Comparison of ENCODE assay signal across 22 cellular contexts in the genomic region with DNA sequence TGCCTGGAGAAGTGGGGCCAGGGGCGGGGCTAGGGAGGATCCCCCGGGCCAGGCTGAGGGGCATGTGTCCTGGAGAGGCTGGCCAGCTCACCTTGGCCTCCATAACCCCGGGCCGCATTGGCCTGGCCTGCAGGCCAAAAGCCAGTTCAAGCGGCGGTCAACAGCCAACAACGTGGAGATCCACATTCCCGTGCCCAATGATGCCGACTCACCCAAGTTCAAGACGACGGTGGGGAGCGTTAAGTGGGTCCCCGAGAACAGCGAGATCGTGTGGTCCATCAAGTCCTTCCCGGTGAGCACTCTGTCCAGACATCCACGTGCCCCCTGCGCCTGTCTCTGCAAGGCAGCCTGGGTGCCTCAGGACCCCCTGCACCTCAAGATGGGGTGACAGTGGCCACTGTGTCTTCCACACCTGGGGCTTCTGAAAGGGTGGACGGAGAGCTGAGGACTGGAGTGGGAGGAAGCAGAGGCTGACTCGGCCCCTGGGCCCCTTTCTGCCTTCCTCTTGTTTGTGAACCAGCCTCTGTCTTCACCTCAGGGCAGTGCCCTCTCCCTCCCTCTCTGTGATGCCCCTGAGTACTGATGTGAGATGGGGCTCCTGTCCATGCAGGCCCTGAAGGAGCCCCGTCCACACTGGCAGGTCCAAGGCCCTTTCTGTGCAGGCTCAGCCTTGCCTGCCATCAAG. TPM values are rescaled to one million over a fixed set of nuclear protein-coding genes. Genes with fewer than 3 reads are reported as not detected.
DNase-seq lines count a peak whose midpoint lies in the region; ATAC-seq and TF ChIP-seq lines count a peak whose summit lies in the region.
"Had no signal": no experiment of that assay in that cellular context is flagged by ENCODE, and none has a peak within 500 bp of the region (broad histone marks: within the 10 kb centered on the region; RNA-seq: fewer than 3 reads in every experiment).

No MANE protein-coding gene starts in this region.

- no peak overlapping the region for H3K4me3 Mint-ChIP-seq in activated CD4-positive, alpha-beta memory T cell treated with anti-CD3 and anti-CD28 coated beads for 36 hours
- no peak overlapping the region for H3K4me3 Mint-ChIP-seq in activated CD4-positive, alpha-beta memory T cell treated with anti-CD3 and anti-CD28 coated beads, Interleukin-2, amount 10 ng/mL, durations not matched to agents 7 days and 5 days
- no peak overlapping the region for H3K4me3 Mint-ChIP-seq in activated T-helper 1 cell treated with anti-CD3 and anti-CD28 coated beads, Interleukin-12 subunit alpha, Interleukin-12 subunit beta, Interleukin-2, Interleukin-4 antibody, amounts not matched to agents 30 ng/mL and 10 ng/mL and 1 ng/mL, durations not matched to agents 14 hours and 24 hours and 36 hours
- H3K4me3 Mint-ChIP-seq: CD8-positive, alpha-beta T cell had no signal

- H3K4me2 ChIP-seq in osteoblast (ENCODE audit: insufficient read depth, low read length) = no peak overlapping the region

- H3K4me3 ChIP-seq in coronary artery (no peak overlapping the region), osteoblast (ENCODE audit: insufficient read depth, low read length) (no peak overlapping the region)

- H3K79me2 ChIP-seq in osteoblast (ENCODE audit: insufficient read depth, low read length) = peaks cover 24% of the 10 kb centered on the region

- H3K4me1 ChIP-seq in osteoblast (ENCODE audit: insufficient read depth, low read length) = peaks cover 5% of the 10 kb centered on the region

- no peak overlapping the region for H2AFZ ChIP-seq in osteoblast (ENCODE audit: low read length)

- no peak overlapping the region for H3K27ac Mint-ChIP-seq in activated CD4-positive, alpha-beta memory T cell treated with anti-CD3 and anti-CD28 coated beads for 36 hours
- no peak overlapping the region for H3K27ac Mint-ChIP-seq in activated CD4-positive, alpha-beta memory T cell treated with anti-CD3 and anti-CD28 coated beads, Interleukin-2, amount 10 ng/mL, durations not matched to agents 7 days and 5 days
- no peak overlapping the region for H3K27ac Mint-ChIP-seq in activated T-helper 1 cell treated with anti-CD3 and anti-CD28 coated beads, Interleukin-12 subunit alpha, Interleukin-12 subunit beta, Interleukin-2, Interleukin-4 antibody, amounts not matched to agents 30 ng/mL and 10 ng/mL and 1 ng/mL, durations not matched to agents 14 hours and 24 hours and 36 hours
- H3K27ac Mint-ChIP-seq: CD8-positive, alpha-beta T cell had no signal

- CTCF ChIA-PET in activated CD4-positive, alpha-beta memory T cell treated with anti-CD3 and anti-CD28 coated beads for 36 hours (lab: Charles Lee) = no interaction called here
- CTCF ChIA-PET in activated CD4-positive, alpha-beta memory T cell treated with anti-CD3 and anti-CD28 coated beads, Interleukin-2, amount 10 ng/mL, durations not matched to agents 7 days and 5 days (lab: Charles Lee) = no interaction called here

- H3K36me3 ChIP-seq in osteoblast (ENCODE audit: insufficient read depth, low read length) = peaks cover 69% of the 10 kb centered on the region

- peaks cover 19% of the 10 kb centered on the region for H3K36me3 Mint-ChIP-seq in activated CD4-positive, alpha-beta memory T cell treated with anti-CD3 and anti-CD28 coated beads for 36 hours
- peaks cover 70% of the 10 kb centered on the region for H3K36me3 Mint-ChIP-seq in activated CD4-positive, alpha-beta memory T cell treated with anti-CD3 and anti-CD28 coated beads, Interleukin-2, amount 10 ng/mL, durations not matched to agents 7 days and 5 days (ENCODE audit: low read depth)
- peaks cover 31% of the 10 kb centered on the region for H3K36me3 Mint-ChIP-seq in activated T-helper 1 cell treated with anti-CD3 and anti-CD28 coated beads, Interleukin-12 subunit alpha, Interleukin-12 subunit beta, Interleukin-2, Interleukin-4 antibody, amounts not matched to agents 30 ng/mL and 10 ng/mL and 1 ng/mL, durations not matched to agents 14 hours and 24 hours and 36 hours (ENCODE audit: low read depth)

- H3K27ac ChIP-seq in coronary artery = no peak overlapping the region
- H3K27ac ChIP-seq in osteoblast (ENCODE audit: low read depth, low read length) = no peak overlapping the region
- H3K27ac ChIP-seq: 22Rv1 had no signal

- no peaks in the 10 kb centered on the region for H3K27me3 ChIP-seq in osteoblast (ENCODE audit: insufficient read depth, low read length)

- no peak for ATAC-seq in left cardiac atrium
- ATAC-seq: CD8-positive, alpha-beta T cell; Right ventricle myocardium inferior had no signal

- no peaks in the 10 kb centered on the region for H3K9me3 Mint-ChIP-seq in activated CD4-positive, alpha-beta memory T cell treated with anti-CD3 and anti-CD28 coated beads for 36 hours
- no peaks in the 10 kb centered on the region for H3K9me3 Mint-ChIP-seq in activated CD4-positive, alpha-beta memory T cell treated with anti-CD3 and anti-CD28 coated beads, Interleukin-2, amount 10 ng/mL, durations not matched to agents 7 days and 5 days
- H3K9me3 Mint-ChIP-seq in activated T-helper 1 cell treated with anti-CD3 and anti-CD28 coated beads, Interleukin-12 subunit alpha, Interleukin-12 subunit beta, Interleukin-2, Interleukin-4 antibody, amounts not matched to agents 30 ng/mL and 10 ng/mL and 1 ng/mL, durations not matched to agents 14 hours and 24 hours and 36 hours = no peaks in the 10 kb centered on the region
- H3K9me3 Mint-ChIP-seq: CD8-positive, alpha-beta T cell had no signal

- H4K20me1 ChIP-seq in osteoblast (ENCODE audit: insufficient read depth, low read length) = peaks cover 17% of the 10 kb centered on the region

- no peaks in the 10 kb centered on the region for H3K27me3 Mint-ChIP-seq in activated CD4-positive, alpha-beta memory T cell treated with anti-CD3 and anti-CD28 coated beads for 36 hours
- no peaks in the 10 kb centered on the region for H3K27me3 Mint-ChIP-seq in activated CD4-positive, alpha-beta memory T cell treated with anti-CD3 and anti-CD28 coated beads, Interleukin-2, amount 10 ng/mL, durations not matched to agents 7 days and 5 days
- no peaks in the 10 kb centered on the region for H3K27me3 Mint-ChIP-seq in activated T-helper 1 cell treated with anti-CD3 and anti-CD28 coated beads, Interleukin-12 subunit alpha, Interleukin-12 subunit beta, Interleukin-2, Interleukin-4 antibody, amounts not matched to agents 30 ng/mL and 10 ng/mL and 1 ng/mL, durations not matched to agents 14 hours and 24 hours and 36 hours (ENCODE audit: insufficient read depth)

- no peaks in the 10 kb centered on the region for H3K4me1 Mint-ChIP-seq in activated CD4-positive, alpha-beta memory T cell treated with anti-CD3 and anti-CD28 coated beads for 36 hours (ENCODE audit: low read depth)
- H3K4me1 Mint-ChIP-seq in activated CD4-positive, alpha-beta memory T cell treated with anti-CD3 and anti-CD28 coated beads, Interleukin-2, amount 10 ng/mL, durations not matched to agents 7 days and 5 days = no peaks in the 10 kb centered on the region
- H3K4me1 Mint-ChIP-seq in activated T-helper 1 cell treated with anti-CD3 and anti-CD28 coated beads, Interleukin-12 subunit alpha, Interleukin-12 subunit beta, Interleukin-2, Interleukin-4 antibody, amounts not matched to agents 30 ng/mL and 10 ng/mL and 1 ng/mL, durations not matched to agents 14 hours and 24 hours and 36 hours (ENCODE audit: low read depth) = no peaks in the 10 kb centered on the region

- DNase-seq in activated CD4-positive, alpha-beta memory T cell treated with anti-CD3 and anti-CD28 coated beads for 36 hours = peak; percentile 8
- DNase-seq in activated CD4-positive, alpha-beta memory T cell treated with anti-CD3 and anti-CD28 coated beads, Interleukin-2, amount 10 ng/mL, durations not matched to agents 7 days and 5 days = no peak
- DNase-seq in H4 (ENCODE audit: low spot score) = peak; percentile 12
- peak; percentile 71 for DNase-seq in coronary artery (ENCODE audit: low spot score)
- DNase-seq in osteoblast (ENCODE audit: insufficient read length, low spot score, missing footprints) = peak; percentile 55
- DNase-seq in left cardiac atrium = no peak
- no peak for DNase-seq in MV-4-11 (lab: John Stamatoyannopoulos, UW)
- no peak for DNase-seq in activated T-helper 1 cell treated with anti-CD3 and anti-CD28 coated beads, Interleukin-12 subunit alpha, Interleukin-12 subunit beta, Interleukin-2, Interleukin-4 antibody, amounts not matched to agents 30 ng/mL and 10 ng/mL and 1 ng/mL, durations not matched to agents 14 hours and 24 hours and 36 hours (ENCODE audit: low spot score)
- DNase-seq: ACHN; C1 segment of cervical spinal cord; CD8-positive, alpha-beta T cell; DND-41; HCEC 1CT; Karpas-422; NCI-H1694; NCI-H2081; NCI-H2171 treated with DMSO at 0.1 percent for 48 hours; NCI-H526 had no signal

- no peaks in the 10 kb centered on the region for H3K9me3 ChIP-seq in osteoblast (ENCODE audit: low read depth, low read length)

- no peak for TF ChIP-seq CTCF in coronary artery (IDR thresholded peaks at IDR 0.05)
- TF ChIP-seq CTCF in osteoblast (IDR thresholded peaks at IDR 0.05; ENCODE audit: extremely low read depth, low read depth, low read length) = no peak

- POLR2A ChIA-PET in activated CD4-positive, alpha-beta memory T cell treated with anti-CD3 and anti-CD28 coated beads for 36 hours (lab: Charles Lee) = no interaction called here
- POLR2A ChIA-PET in activated CD4-positive, alpha-beta memory T cell treated with anti-CD3 and anti-CD28 coated beads, Interleukin-2, amount 10 ng/mL, durations not matched to agents 7 days and 5 days (lab: Charles Lee) = no interaction called here

- intact Hi-C loops in activated CD4-positive, alpha-beta memory T cell treated with anti-CD3 and anti-CD28 coated beads for 36 hours (cut with micrococcal nuclease) = no loop called here
- intact Hi-C loops in left cardiac atrium (cut with DNase I) = no loop called here
- intact Hi-C loops in activated T-helper 1 cell treated with anti-CD3 and anti-CD28 coated beads, Interleukin-12 subunit alpha, Interleukin-12 subunit beta, Interleukin-2, Interleukin-4 antibody, amounts not matched to agents 30 ng/mL and 10 ng/mL and 1 ng/mL, durations not matched to agents 14 hours and 24 hours and 36 hours (cut with micrococcal nuclease) = no loop called here

RNA-seq across cellular contexts. Expression of a gene that starts 31.1 kb away (rescaled TPM):
- 100 to 1,000 TPM; 100 to 113 TPM for total RNA-seq in activated CD4-positive, alpha-beta memory T cell treated with anti-CD3 and anti-CD28 coated beads for 36 hours
- 100 to 1,000 TPM; 131 to 151 TPM for total RNA-seq in activated CD4-positive, alpha-beta memory T cell treated with anti-CD3 and anti-CD28 coated beads, Interleukin-2, amount 10 ng/mL, durations not matched to agents 7 days and 5 days
- 88.8 and 95.9 TPM in 2 replicates for total RNA-seq in H4 (2014; rRNA removed; shearing (Covaris generic))
- total RNA-seq in osteoblast = 49.5 and 52.1 TPM in 2 replicates
- 10 to 100 TPM; 48.1 to 52.6 TPM for total RNA-seq in left cardiac atrium
- 116 and 117 TPM in 2 replicates for total RNA-seq in activated T-helper 1 cell treated with anti-CD3 and anti-CD28 coated beads, Interleukin-12 subunit alpha, Interleukin-12 subunit beta, Interleukin-2, Interleukin-4 antibody, amounts not matched to agents 30 ng/mL and 10 ng/mL and 1 ng/mL, durations not matched to agents 14 hours and 24 hours and 36 hours

RNA-seq across cellular contexts. Expression of a gene that starts 43.6 kb away (rescaled TPM):
- total RNA-seq in activated CD4-positive, alpha-beta memory T cell treated with anti-CD3 and anti-CD28 coated beads for 36 hours = 10 to 100 TPM; 43.8 to 44.3 TPM
- 10 to 100 TPM; 66.0 to 70.8 TPM for total RNA-seq in activated CD4-positive, alpha-beta memory T cell treated with anti-CD3 and anti-CD28 coated beads, Interleukin-2, amount 10 ng/mL, durations not matched to agents 7 days and 5 days
- 230 and 257 TPM in 2 replicates for total RNA-seq in H4 (2014; rRNA removed; shearing (Covaris generic))
- total RNA-seq in osteoblast (93.4 and 109 TPM in 2 replicates), left cardiac atrium (10 to 100 TPM; 41.3 to 44.1 TPM)
- 71.6 and 72.8 TPM in 2 replicates for total RNA-seq in activated T-helper 1 cell treated with anti-CD3 and anti-CD28 coated beads, Interleukin-12 subunit alpha, Interleukin-12 subunit beta, Interleukin-2, Interleukin-4 antibody, amounts not matched to agents 30 ng/mL and 10 ng/mL and 1 ng/mL, durations not matched to agents 14 hours and 24 hours and 36 hours

RNA-seq across cellular contexts. Expression of a gene that starts 55.5 kb away (rescaled TPM):
- not detected for total RNA-seq in activated CD4-positive, alpha-beta memory T cell treated with anti-CD3 and anti-CD28 coated beads for 36 hours
- not detected for total RNA-seq in activated CD4-positive, alpha-beta memory T cell treated with anti-CD3 and anti-CD28 coated beads, Interleukin-2, amount 10 ng/mL, durations not matched to agents 7 days and 5 days
- not detected in 2 replicates for total RNA-seq in H4 (2014; rRNA removed; shearing (Covaris generic))
- total RNA-seq in osteoblast = not detected in 2 replicates
- total RNA-seq in left cardiac atrium = not detected
- total RNA-seq in activated T-helper 1 cell treated with anti-CD3 and anti-CD28 coated beads, Interleukin-12 subunit alpha, Interleukin-12 subunit beta, Interleukin-2, Interleukin-4 antibody, amounts not matched to agents 30 ng/mL and 10 ng/mL and 1 ng/mL, durations not matched to agents 14 hours and 24 hours and 36 hours = not detected in 2 replicates
- total RNA-seq: CD8-positive, alpha-beta T cell; M059J; Right ventricle myocardium inferior; SK-MEL-5 had no signal

Comparison
In these comparisons a context has a peak if more than half of its experiments do, and no peak if none do; other contexts are left out.
1. DNase-seq: peak in activated CD4-positive, alpha-beta memory T cell treated with anti-CD3 and anti-CD28 coated beads for 36 hours (single experiment), H4 (single experiment), coronary artery (single experiment) and osteoblast (single experiment); none in activated CD4-positive, alpha-beta memory T cell treated with anti-CD3 and anti-CD28 coated beads, Interleukin-2, amount 10 ng/mL, durations not matched to agents 7 days and 5 days (single experiment), left cardiac atrium (single experiment), MV-4-11 (single experiment) and activated T-helper 1 cell treated with anti-CD3 and anti-CD28 coated beads, Interleukin-12 subunit alpha, Interleukin-12 subunit beta, Interleukin-2, Interleukin-4 antibody, amounts not matched to agents 30 ng/mL and 10 ng/mL and 1 ng/mL, durations not matched to agents 14 hours and 24 hours and 36 hours (single experiment).